1 cellular context compared by ENCODE assay signal in genomic region chr5:160039810-160040470, GRCh38.
TF ChIP-seq lines count a peak whose summit lies in the region.

No MANE protein-coding gene starts in this region.

TF ChIP-seq in K562, 482 proteins besides CTCF, POLR2A, EP300 and RAD21 (continued from another document):
- TF ChIP-seq GTF3C2 (IDR thresholded peaks at IDR 0.05; ENCODE audit: borderline replicate concordance, extremely low read depth, insufficient read length) (no peak), E2F6 (IDR thresholded peaks at IDR 0.05; ENCODE audit: borderline replicate concordance in 1 of 2, extremely low read depth in 1 of 2, insufficient read depth in 1 of 2, insufficient read length in 1 of 2, low read depth in 1 of 2, low read length in 1 of 2, poor library complexity in 1 of 2, severe bottlenecking in 1 of 2) (no peak), RFX7 (CRISPR knock-in tag; IDR thresholded peaks at IDR 0.05) (no peak), SIX5 (IDR thresholded peaks at IDR 0.05; ENCODE audit: borderline replicate concordance in 1 of 2, insufficient read depth in 1 of 2, low read depth in 1 of 2, low read length in 2 of 2) (no peak), MAFG (tag; conservative IDR thresholded peaks at IDR 0.05) (no peak)
TF ChIP-seq in K562: peak in this region for 11.
